ENCODE assay signal across 9 cellular contexts in genomic region chr17:8125947-8126305, GRCh38. TPM values are rescaled to one million over a fixed set of nuclear protein-coding genes. Genes with fewer than 3 reads are reported as not detected.
DNase-seq lines count a peak whose midpoint lies in the region; ATAC-seq and TF ChIP-seq lines count a peak whose summit lies in the region.
"Had no signal": no experiment of that assay in that cellular context is flagged by ENCODE, and none has a peak within 500 bp of the region (broad histone marks: within the 10 kb centered on the region; RNA-seq: fewer than 3 reads in every experiment).

No MANE protein-coding gene starts in this region.

- H3K9ac ChIP-seq in neural progenitor cell = no peak overlapping the region

- peak overlapping the region; percentile 74 for H2AFZ ChIP-seq in neural progenitor cell (replicated peaks)

- peak; percentile 3 for ATAC-seq in Right ventricle myocardium superior (ENCODE audit: poor library complexity)
- ATAC-seq in GM19463 (IDR thresholded peaks at IDR 0.05; ENCODE audit: unreplicated experiment) = no peak
- no peak for ATAC-seq in GM21526 (IDR thresholded peaks at IDR 0.05; ENCODE audit: low FRiP score, unreplicated experiment)

- H3K4me3 ChIP-seq in SJCRH30 = peak overlapping the region; percentile 78
- H3K4me3 ChIP-seq in epithelial cell of esophagus (ENCODE audit: low read length) = peak overlapping the region; percentile 80
- H3K4me3 ChIP-seq in neural progenitor cell = peak overlapping the region; percentile 75

- peak overlapping the region; percentile 91 for H3K4me3 Mint-ChIP-seq in neural progenitor cell

- peaks cover 8% of the 10 kb centered on the region for H3K9me3 Mint-ChIP-seq in neural progenitor cell

- peaks cover 61% of the 10 kb centered on the region for H3K27me3 Mint-ChIP-seq in neural progenitor cell (ENCODE audit: insufficient read depth, low read depth)

- H3K27me3 ChIP-seq in SJCRH30 (no peaks in the 10 kb centered on the region), neural progenitor cell (peaks cover 88% of the 10 kb centered on the region)

- DNase-seq in Right ventricle myocardium superior (no peak), cardiac septum (ENCODE audit: low spot score) (no peak), SJCRH30 (peak; percentile 45 to 48), epithelial cell of esophagus (ENCODE audit: low read depth) (no peak), neural progenitor cell (ENCODE audit: low spot score) (peak; percentile 82), GOT3 (lab: John Stamatoyannopoulos, UW) (no peak)

- peaks cover 2% of the 10 kb centered on the region for H3K36me3 Mint-ChIP-seq in neural progenitor cell

- H3K4me1 ChIP-seq in SJCRH30 (no peaks in the 10 kb centered on the region; the same call in 1 of the 2 replicates), neural progenitor cell (peaks cover 14% of the 10 kb centered on the region)

- H3K36me3 ChIP-seq in SJCRH30 (no peaks in the 10 kb centered on the region), neural progenitor cell (no peaks in the 10 kb centered on the region)

- H4K20me1 ChIP-seq in neural progenitor cell (ENCODE audit: low read depth) = peaks cover 23% of the 10 kb centered on the region

- H3K9me3 ChIP-seq in SJCRH30 (replicated peaks) (no peaks in the 10 kb centered on the region), neural progenitor cell (ENCODE audit: low read depth) (no peaks in the 10 kb centered on the region)

- H3K4me2 ChIP-seq in neural progenitor cell = peak overlapping the region; percentile 90

- H3F3A ChIP-seq in neural progenitor cell (ENCODE audit: low read depth) = peaks cover 60% of the 10 kb centered on the region

- intact Hi-C loops in Right ventricle myocardium superior (cut with DNase I) = no loop called here
- intact Hi-C loops in cardiac septum (cut with DNase I) = loop anchor here (2.0 kb wide), 1 partner anchor 13 kb away; no protein-coding TSS in a partner anchor

- H3K79me2 ChIP-seq in neural progenitor cell (ENCODE audit: low read depth) = no peaks in the 10 kb centered on the region

- peak overlapping the region; percentile 0 for H3K27ac Mint-ChIP-seq in neural progenitor cell

- H3K27ac ChIP-seq in SJCRH30 = no peak overlapping the region
- H3K27ac ChIP-seq in neural progenitor cell = no peak overlapping the region

- TF ChIP-seq CTCF in epithelial cell of esophagus (IDR thresholded peaks at IDR 0.05; ENCODE audit: insufficient read depth, low read depth, low read length, missing control alignments) (no peak), neural progenitor cell (IDR thresholded peaks at IDR 0.05) (no peak)

- H3K4me1 Mint-ChIP-seq in neural progenitor cell = peaks cover 28% of the 10 kb centered on the region

RNA-seq across cellular contexts. Expression of gene HES7, which starts 2.0 kb away (rescaled TPM):
- total RNA-seq in Right ventricle myocardium superior (0.13 TPM), cardiac septum (0.65 TPM), neural progenitor cell (ENCODE audit: low replicate concordance) (2.0 TPM in 1 of 2 replicates, not detected in the other)
- total RNA-seq in SJCRH30 (2014; rRNA removed; shearing (Covaris generic)) = 0.79 and 0.91 TPM in 2 replicates
- total RNA-seq: glomerular endothelial cell had no signal

RNA-seq across cellular contexts. Expression of gene ALOXE3, which starts 7.6 kb away (rescaled TPM):
- total RNA-seq in Right ventricle myocardium superior (not detected), cardiac septum (not detected), neural progenitor cell (ENCODE audit: low replicate concordance) (not detected in 2 replicates)
- total RNA-seq in SJCRH30 (2014; rRNA removed; shearing (Covaris generic)) = not detected in 2 replicates
- total RNA-seq: glomerular endothelial cell had no signal

RNA-seq across cellular contexts. Expression of gene PER1, which starts 26.3 kb away (rescaled TPM):
- 124 TPM for total RNA-seq in Right ventricle myocardium superior
- 47.8 TPM for total RNA-seq in cardiac septum
- total RNA-seq in SJCRH30 (2014; rRNA removed; shearing (Covaris generic)) = 9.3 and 13.5 TPM in 2 replicates
- total RNA-seq in neural progenitor cell (ENCODE audit: low replicate concordance) = 3.2 and 11.4 TPM in 2 replicates

RNA-seq across cellular contexts. Expression of gene VAMP2, which starts 36.8 kb away (rescaled TPM):
- total RNA-seq in Right ventricle myocardium superior (54.8 TPM), cardiac septum (63.9 TPM), neural progenitor cell (ENCODE audit: low replicate concordance) (9.4 and 11.7 TPM in 2 replicates)
- total RNA-seq in SJCRH30 (2014; rRNA removed; shearing (Covaris generic)) = 6.1 and 7.9 TPM in 2 replicates

RNA-seq across cellular contexts. Expression of gene ALOX12B, which starts 38.4 kb away (rescaled TPM):
- not detected for total RNA-seq in Right ventricle myocardium superior
- not detected for total RNA-seq in cardiac septum
- total RNA-seq in SJCRH30 (2014; rRNA removed; shearing (Covaris generic)) = not detected in 2 replicates
- total RNA-seq in neural progenitor cell (ENCODE audit: low replicate concordance) = 0.28 TPM in 1 of 2 replicates, not detected in the other
- total RNA-seq: glomerular endothelial cell had no signal

Comparison
In these comparisons a context has a peak if more than half of its experiments do, and no peak if none do; other contexts are left out.
1. DNase-seq: peak in SJCRH30 (2 of 2) and neural progenitor cell (single experiment); none in Right ventricle myocardium superior (single experiment), cardiac septum (single experiment), epithelial cell of esophagus (single experiment) and GOT3 (single experiment).
2. Peak in every context shown above with its lines, with median percentiles within 50 percentile points of each other: H3K4me3 ChIP-seq.